ENCODE assay signal across 8 cellular contexts in the genomic region with DNA sequence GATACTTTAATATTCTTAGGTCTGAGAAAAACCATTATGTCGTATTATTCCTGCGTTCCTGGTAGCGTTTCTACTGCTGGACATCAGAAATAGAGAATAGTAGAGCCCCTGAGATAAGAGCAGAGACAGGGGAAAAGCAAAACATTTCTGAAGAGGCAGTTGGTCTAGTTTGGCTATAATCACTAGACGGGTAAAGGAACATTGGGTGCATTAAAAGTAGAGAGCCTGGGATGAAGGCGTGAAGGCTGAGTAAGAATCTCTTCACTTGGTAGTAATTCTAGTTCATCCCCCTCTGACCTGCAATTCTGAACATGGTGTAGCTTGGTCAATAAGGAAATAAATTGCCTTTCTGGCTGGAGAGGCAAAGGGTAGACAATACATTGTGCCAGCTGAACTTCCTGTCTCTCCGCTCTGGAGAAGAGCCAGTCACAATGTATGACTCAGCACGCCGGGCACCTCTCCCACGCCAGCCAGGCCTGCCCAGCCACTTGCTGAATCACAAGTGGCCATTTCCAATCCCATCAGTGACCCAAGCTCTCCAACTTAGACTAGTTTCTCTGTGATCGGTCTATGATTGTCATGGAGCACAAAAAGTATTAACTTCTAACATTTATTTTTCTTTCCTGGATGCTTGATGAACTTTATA.
DNase-seq lines count a peak whose midpoint lies in the region; ATAC-seq and TF ChIP-seq lines count a peak whose summit lies in the region.

No MANE protein-coding gene starts in this region.

- DNase-seq in Right ventricle myocardium superior (peak; percentile 62), cardiac septum (ENCODE audit: low spot score) (no peak), RWPE2 (ENCODE audit: low spot score) (peak; percentile 89), fibroblast of the conjunctiva (ENCODE audit: low read depth) (peak; percentile 20), sigmoid colon (peak; percentile 70), T-helper 9 cell (no peak), GM19240 (ENCODE audit: insufficient read length, low spot score) (no peak), cortex of kidney (lab: John Stamatoyannopoulos, UW) (no peak)

- 26 to 66% methylated on average over 10 of the region's 10 CpGs for WGBS in sigmoid colon, 2 donors

- intact Hi-C loops in Right ventricle myocardium superior (cut with DNase I) = no loop called here
- intact Hi-C loops in cardiac septum (cut with DNase I) = no loop called here
- intact Hi-C loops in sigmoid colon (cut with DNase I) = no loop called here

- no peaks in the 10 kb centered on the region for H3K36me3 ChIP-seq in RWPE2 (ENCODE audit: low read depth)
- H3K36me3 ChIP-seq in sigmoid colon = no peaks in the 10 kb centered on the region

- ATAC-seq in Right ventricle myocardium superior (ENCODE audit: poor library complexity) = peak; percentile 81
- peak; percentile 100 for ATAC-seq in RWPE2 (ENCODE audit: low read depth)

- no peaks in the 10 kb centered on the region for H3K27me3 ChIP-seq in RWPE2 (ENCODE audit: insufficient read depth, poor library complexity, severe bottlenecking)
- H3K27me3 ChIP-seq in sigmoid colon = no peaks in the 10 kb centered on the region

- peak overlapping the region; percentile 55 for H3K27ac ChIP-seq in RWPE2 (ENCODE audit: poor library complexity, severe bottlenecking)
- no peak overlapping the region for H3K27ac ChIP-seq in sigmoid colon

- H3K4me3 ChIP-seq in RWPE2 (ENCODE audit: severe bottlenecking) (no peak overlapping the region), sigmoid colon (no peak overlapping the region)

- TF ChIP-seq CTCF in RWPE2 (IDR thresholded peaks at IDR 0.05; ENCODE audit: poor library complexity, severe bottlenecking) = no peak
- no peak for TF ChIP-seq CTCF in sigmoid colon (IDR thresholded peaks at IDR 0.05)

- no peak for TF ChIP-seq POLR2A in sigmoid colon (IDR thresholded peaks at IDR 0.05)

- H3K9me3 ChIP-seq in RWPE2 (ENCODE audit: severe bottlenecking) (no peaks in the 10 kb centered on the region), sigmoid colon (no peaks in the 10 kb centered on the region)

- H3K4me1 ChIP-seq in RWPE2 (ENCODE audit: insufficient read depth, poor library complexity, severe bottlenecking) (peaks cover 10% of the 10 kb centered on the region), sigmoid colon (no peaks in the 10 kb centered on the region)

- TF ChIP-seq EP300 in sigmoid colon (IDR thresholded peaks at IDR 0.05) = no peak

Comparison
In these comparisons a context has a peak if more than half of its experiments do, and no peak if none do; other contexts are left out.
1. DNase-seq: peak in Right ventricle myocardium superior (single experiment), RWPE2 (single experiment), fibroblast of the conjunctiva (single experiment) and sigmoid colon (single experiment); none in cardiac septum (single experiment), T-helper 9 cell (single experiment), GM19240 (single experiment) and cortex of kidney (single experiment).